ENCODE assay signal across 8 cellular contexts in the genomic region with DNA sequence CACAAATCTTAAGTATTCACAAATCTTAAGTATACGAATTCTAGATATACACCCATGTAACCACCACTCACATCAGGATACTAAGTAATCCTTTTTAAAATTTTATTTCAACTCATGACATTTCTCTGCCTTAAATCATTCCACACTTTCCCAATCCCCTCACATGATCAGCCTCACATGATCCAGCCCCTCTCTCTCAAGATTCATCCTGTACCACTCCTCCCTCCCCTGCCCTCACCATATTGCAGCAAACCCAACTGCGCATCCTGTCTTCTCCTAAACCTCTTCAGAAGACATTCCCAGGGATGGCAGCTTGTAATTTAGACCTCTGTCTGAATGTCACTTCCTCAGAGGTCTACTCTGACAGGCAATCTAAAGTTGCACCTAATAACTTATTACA. TPM values are rescaled to one million over a fixed set of nuclear protein-coding genes. Genes with fewer than 3 reads are reported as not detected.
A peak's percentile ranks its signal among the peaks of the same experiment; 100 is the strongest.
DNase-seq lines count a peak whose midpoint lies in the region; ATAC-seq and TF ChIP-seq lines count a peak whose summit lies in the region.

No MANE protein-coding gene starts in this region.

- peak overlapping the region; percentile 88 for H3K4me2 ChIP-seq in Loucy (ENCODE audit: low read depth, low read length, poor library complexity, severe bottlenecking)

- peaks cover 32% of the 10 kb centered on the region for H4K20me1 ChIP-seq in Loucy (ENCODE audit: insufficient read depth, low read length, poor library complexity, severe bottlenecking)

- H3K9me3 ChIP-seq in Loucy (ENCODE audit: insufficient read depth, low read depth, low read length) = no peaks in the 10 kb centered on the region

- peaks cover 48% of the 10 kb centered on the region for H3K4me1 Mint-ChIP-seq in chondrocyte (ENCODE audit: low read depth)
- peaks cover 43% of the 10 kb centered on the region for H3K4me1 Mint-ChIP-seq in nephron progenitor cell
- peaks cover 14 to 28% of the 10 kb centered on the region in 2 donors for H3K4me1 Mint-ChIP-seq in stimulated activated naive B cell treated with anti-CD40 and anti-IgM and Interleukin-4, amounts not matched to agents 10 μg/mL and 1 μg/mL and 100 μg/mL, for 72 hours

- H3K36me3 Mint-ChIP-seq in chondrocyte (ENCODE audit: low read depth) (peaks cover 2% of the 10 kb centered on the region), nephron progenitor cell (ENCODE audit: low read depth) (peaks cover 16% of the 10 kb centered on the region)
- peaks cover 20 to 21% of the 10 kb centered on the region in 2 donors for H3K36me3 Mint-ChIP-seq in stimulated activated naive B cell treated with anti-CD40 and anti-IgM and Interleukin-4, amounts not matched to agents 10 μg/mL and 1 μg/mL and 100 μg/mL, for 72 hours

- no peak overlapping the region for H2AFZ ChIP-seq in Loucy (ENCODE audit: low read length)

- DNase-seq in Daoy (ENCODE audit: low read depth) (peak; percentile 14), chondrocyte (ENCODE audit: low spot score) (no peak), nephron progenitor cell (no peak), 8988T (no peak), DMS53 treated with DMSO at 0.1 percent for 48 hours (lab: John Stamatoyannopoulos, UW; ENCODE audit: unreplicated experiment) (no peak)
- DNase-seq in stimulated activated naive B cell treated with anti-CD40 and anti-IgM and Interleukin-4, amounts not matched to agents 10 μg/mL and 1 μg/mL and 100 μg/mL, for 72 hours = no peak

- peaks cover 43% of the 10 kb centered on the region for H3K79me2 ChIP-seq in Loucy (ENCODE audit: insufficient read depth, low read length)

- H3K4me3 ChIP-seq in Loucy (ENCODE audit: low read length, poor library complexity, severe bottlenecking) = no peak overlapping the region

- H3K27me3 Mint-ChIP-seq in chondrocyte (ENCODE audit: low read depth) (no peaks in the 10 kb centered on the region), nephron progenitor cell (ENCODE audit: low read depth, poor library complexity) (peaks cover 9% of the 10 kb centered on the region)
- peaks cover 10% of the 10 kb centered on the region in 2 donors for H3K27me3 Mint-ChIP-seq in stimulated activated naive B cell treated with anti-CD40 and anti-IgM and Interleukin-4, amounts not matched to agents 10 μg/mL and 1 μg/mL and 100 μg/mL, for 72 hours

- H3K9me2 ChIP-seq in Loucy (replicated peaks; ENCODE audit: low read depth, low read length) = no peaks in the 10 kb centered on the region

- no peaks in the 10 kb centered on the region for H3K27me3 ChIP-seq in Loucy (ENCODE audit: insufficient read depth, low read length, poor library complexity, severe bottlenecking)

- ATAC-seq in GM19023 (IDR thresholded peaks at IDR 0.05; ENCODE audit: unreplicated experiment) = no peak
- ATAC-seq in stimulated activated naive B cell treated with anti-CD40 and anti-IgM and Interleukin-4, amounts not matched to agents 10 μg/mL and 1 μg/mL and 100 μg/mL, for 72 hours (replicated peaks) = no peak

- peak overlapping the region; percentile 39 for H3K4me3 Mint-ChIP-seq in chondrocyte (ENCODE audit: unreplicated experiment)
- H3K4me3 Mint-ChIP-seq in nephron progenitor cell = peak overlapping the region; percentile 97
- H3K4me3 Mint-ChIP-seq in stimulated activated naive B cell treated with anti-CD40 and anti-IgM and Interleukin-4, amounts not matched to agents 10 μg/mL and 1 μg/mL and 100 μg/mL, for 72 hours = peak overlapping the region in 1 of 2 donors; percentile 17

- peak overlapping the region; percentile 88 for H3K9ac ChIP-seq in Loucy (ENCODE audit: low read depth, low read length, poor library complexity, severe bottlenecking)

- H3K27ac Mint-ChIP-seq in chondrocyte (ENCODE audit: unreplicated experiment) (peak overlapping the region; percentile 80), nephron progenitor cell (peak overlapping the region; percentile 11)
- H3K27ac Mint-ChIP-seq in stimulated activated naive B cell treated with anti-CD40 and anti-IgM and Interleukin-4, amounts not matched to agents 10 μg/mL and 1 μg/mL and 100 μg/mL, for 72 hours = no peak overlapping the region

- 0 out of 2 replicates have a peak, but pooled peaks cover 3% of the 10 kb centered on the region for H3K36me3 ChIP-seq in Loucy (ENCODE audit: insufficient read depth, low read length)

- peaks cover 36% of the 10 kb centered on the region for H3K4me1 ChIP-seq in Loucy (ENCODE audit: insufficient read depth, low read length, poor library complexity, severe bottlenecking)

- H3K9me3 Mint-ChIP-seq in chondrocyte (ENCODE audit: low read depth) = no peaks in the 10 kb centered on the region
- H3K9me3 Mint-ChIP-seq in nephron progenitor cell = no peaks in the 10 kb centered on the region
- no peaks in the 10 kb centered on the region for H3K9me3 Mint-ChIP-seq in stimulated activated naive B cell treated with anti-CD40 and anti-IgM and Interleukin-4, amounts not matched to agents 10 μg/mL and 1 μg/mL and 100 μg/mL, for 72 hours

- peaks cover 2% of the 10 kb centered on the region; the same call in 1 of the 2 replicates for H3F3A ChIP-seq in Loucy (ENCODE audit: low read depth)

- TF ChIP-seq CTCF in Loucy (conservative IDR thresholded peaks at IDR 0.05; ENCODE audit: low read length) (no peak), chondrocyte (IDR thresholded peaks at IDR 0.05) (no peak), nephron progenitor cell (IDR thresholded peaks at IDR 0.05) (no peak)

RNA-seq across cellular contexts. Expression of a gene that starts 1.7 kb away (rescaled TPM):
- total RNA-seq in Daoy (2014; rRNA removed; shearing (Covaris generic)) = 650 and 689 TPM in 2 replicates
- 270 to 336 TPM (median 323 TPM) in 3 replicates for total RNA-seq in chondrocyte

RNA-seq across cellular contexts. Expression of a gene that starts 45.3 kb away (rescaled TPM):
- 7.0 and 8.2 TPM in 2 replicates for total RNA-seq in Daoy (2014; rRNA removed; shearing (Covaris generic))
- 104 to 107 TPM (median 105 TPM) in 3 replicates for total RNA-seq in chondrocyte

RNA-seq across cellular contexts. Expression of a gene that starts 55.7 kb away (rescaled TPM):
- total RNA-seq in Daoy (2014; rRNA removed; shearing (Covaris generic)) = 1,090 and 1,158 TPM in 2 replicates
- 44.7 to 173 TPM (median 172 TPM) in 3 replicates for total RNA-seq in chondrocyte

Comparison
In these comparisons a context has a peak if more than half of its experiments do, and no peak if none do; other contexts are left out.
1. RNA of a gene that starts 45.3 kb away (total RNA-seq): 104 to 107 TPM in chondrocyte; 7.0 to 8.2 TPM in Daoy; every median in the first group is over 10 times any median in the second.